Comparison of ENCODE assay signal across 1 cellular context in genomic region chr1:19427087-19427781, GRCh38.
TF ChIP-seq lines count a peak whose summit lies in the region.

No MANE protein-coding gene starts in this region.

TF ChIP-seq in GM23338, 12 proteins besides CTCF, POLR2A, EP300 and RAD21 (continued from another document):
- TF ChIP-seq, protein P1, sequence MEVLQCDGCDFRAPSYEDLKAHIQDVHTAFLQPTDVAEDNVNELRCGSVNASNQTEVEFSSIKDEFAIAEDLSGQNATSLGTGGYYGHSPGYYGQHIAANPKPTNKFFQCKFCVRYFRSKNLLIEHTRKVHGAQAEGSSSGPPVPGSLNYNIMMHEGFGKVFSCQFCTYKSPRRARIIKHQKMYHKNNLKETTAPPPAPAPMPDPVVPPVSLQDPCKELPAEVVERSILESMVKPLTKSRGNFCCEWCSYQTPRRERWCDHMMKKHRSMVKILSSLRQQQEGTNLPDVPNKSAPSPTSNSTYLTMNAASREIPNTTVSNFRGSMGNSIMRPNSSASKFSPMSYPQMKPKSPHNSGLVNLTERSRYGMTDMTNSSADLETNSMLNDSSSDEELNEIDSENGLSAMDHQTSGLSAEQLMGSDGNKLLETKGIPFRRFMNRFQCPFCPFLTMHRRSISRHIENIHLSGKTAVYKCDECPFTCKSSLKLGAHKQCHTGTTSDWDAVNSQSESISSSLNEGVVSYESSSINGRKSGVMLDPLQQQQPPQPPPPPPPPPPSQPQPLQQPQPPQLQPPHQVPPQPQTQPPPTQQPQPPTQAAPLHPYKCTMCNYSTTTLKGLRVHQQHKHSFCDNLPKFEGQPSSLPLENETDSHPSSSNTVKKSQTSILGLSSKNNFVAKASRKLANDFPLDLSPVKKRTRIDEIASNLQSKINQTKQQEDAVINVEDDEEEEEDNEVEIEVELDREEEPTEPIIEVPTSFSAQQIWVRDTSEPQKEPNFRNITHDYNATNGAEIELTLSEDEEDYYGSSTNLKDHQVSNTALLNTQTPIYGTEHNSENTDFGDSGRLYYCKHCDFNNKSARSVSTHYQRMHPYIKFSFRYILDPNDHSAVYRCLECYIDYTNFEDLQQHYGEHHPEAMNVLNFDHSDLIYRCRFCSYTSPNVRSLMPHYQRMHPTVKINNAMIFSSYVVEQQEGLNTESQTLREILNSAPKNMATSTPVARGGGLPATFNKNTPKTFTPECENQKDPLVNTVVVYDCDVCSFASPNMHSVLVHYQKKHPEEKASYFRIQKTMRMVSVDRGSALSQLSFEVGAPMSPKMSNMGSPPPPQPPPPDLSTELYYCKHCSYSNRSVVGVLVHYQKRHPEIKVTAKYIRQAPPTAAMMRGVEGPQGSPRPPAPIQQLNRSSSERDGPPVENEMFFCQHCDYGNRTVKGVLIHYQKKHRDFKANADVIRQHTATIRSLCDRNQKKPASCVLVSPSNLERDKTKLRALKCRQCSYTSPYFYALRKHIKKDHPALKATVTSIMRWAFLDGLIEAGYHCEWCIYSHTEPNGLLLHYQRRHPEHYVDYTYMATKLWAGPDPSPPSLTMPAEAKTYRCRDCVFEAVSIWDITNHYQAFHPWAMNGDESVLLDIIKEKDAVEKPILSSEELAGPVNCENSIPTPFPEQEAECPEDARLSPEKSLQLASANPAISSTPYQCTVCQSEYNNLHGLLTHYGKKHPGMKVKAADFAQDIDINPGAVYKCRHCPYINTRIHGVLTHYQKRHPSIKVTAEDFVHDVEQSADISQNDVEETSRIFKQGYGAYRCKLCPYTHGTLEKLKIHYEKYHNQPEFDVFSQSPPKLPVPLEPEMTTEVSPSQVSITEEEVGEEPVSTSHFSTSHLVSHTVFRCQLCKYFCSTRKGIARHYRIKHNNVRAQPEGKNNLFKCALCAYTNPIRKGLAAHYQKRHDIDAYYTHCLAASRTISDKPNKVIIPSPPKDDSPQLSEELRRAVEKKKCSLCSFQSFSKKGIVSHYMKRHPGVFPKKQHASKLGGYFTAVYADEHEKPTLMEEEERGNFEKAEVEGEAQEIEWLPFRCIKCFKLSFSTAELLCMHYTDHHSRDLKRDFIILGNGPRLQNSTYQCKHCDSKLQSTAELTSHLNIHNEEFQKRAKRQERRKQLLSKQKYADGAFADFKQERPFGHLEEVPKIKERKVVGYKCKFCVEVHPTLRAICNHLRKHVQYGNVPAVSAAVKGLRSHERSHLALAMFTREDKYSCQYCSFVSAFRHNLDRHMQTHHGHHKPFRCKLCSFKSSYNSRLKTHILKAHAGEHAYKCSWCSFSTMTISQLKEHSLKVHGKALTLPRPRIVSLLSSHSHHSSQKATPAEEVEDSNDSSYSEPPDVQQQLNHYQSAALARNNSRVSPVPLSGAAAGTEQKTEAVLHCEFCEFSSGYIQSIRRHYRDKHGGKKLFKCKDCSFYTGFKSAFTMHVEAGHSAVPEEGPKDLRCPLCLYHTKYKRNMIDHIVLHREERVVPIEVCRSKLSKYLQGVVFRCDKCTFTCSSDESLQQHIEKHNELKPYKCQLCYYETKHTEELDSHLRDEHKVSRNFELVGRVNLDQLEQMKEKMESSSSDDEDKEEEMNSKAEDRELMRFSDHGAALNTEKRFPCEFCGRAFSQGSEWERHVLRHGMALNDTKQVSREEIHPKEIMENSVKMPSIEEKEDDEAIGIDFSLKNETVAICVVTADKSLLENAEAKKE (CRISPR knock-in tag; IDR thresholded peaks at IDR 0.05) = no peak
- TF ChIP-seq REST (IDR thresholded peaks at IDR 0.05; ENCODE audit: unreplicated experiment) = no peak
